In the genomic region with DNA sequence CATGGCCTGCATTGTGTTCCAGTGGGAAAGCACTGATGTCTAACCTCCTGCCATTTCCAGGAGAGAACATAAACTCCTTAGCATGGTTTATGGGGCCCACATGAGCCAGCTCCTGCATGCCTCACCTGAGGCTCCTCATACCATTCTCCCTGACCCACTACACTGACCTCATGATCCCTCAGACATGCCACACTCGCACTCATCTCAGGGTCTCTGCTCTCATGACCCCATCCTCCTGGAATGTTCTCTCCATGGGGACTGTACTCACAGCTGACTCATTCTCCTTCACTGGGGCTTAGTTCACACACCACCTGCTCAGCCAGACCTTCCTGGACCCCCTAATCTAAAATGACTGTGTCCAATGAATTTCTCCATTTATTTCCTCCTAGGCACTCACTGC, we compare ENCODE assay signal across 1 cellular context.
TF ChIP-seq lines count a peak whose summit lies in the region.

No MANE protein-coding gene starts in this region.

TF ChIP-seq in GM23338, 12 proteins besides CTCF, POLR2A, EP300 and RAD21:
- TF ChIP-seq, protein P1, sequence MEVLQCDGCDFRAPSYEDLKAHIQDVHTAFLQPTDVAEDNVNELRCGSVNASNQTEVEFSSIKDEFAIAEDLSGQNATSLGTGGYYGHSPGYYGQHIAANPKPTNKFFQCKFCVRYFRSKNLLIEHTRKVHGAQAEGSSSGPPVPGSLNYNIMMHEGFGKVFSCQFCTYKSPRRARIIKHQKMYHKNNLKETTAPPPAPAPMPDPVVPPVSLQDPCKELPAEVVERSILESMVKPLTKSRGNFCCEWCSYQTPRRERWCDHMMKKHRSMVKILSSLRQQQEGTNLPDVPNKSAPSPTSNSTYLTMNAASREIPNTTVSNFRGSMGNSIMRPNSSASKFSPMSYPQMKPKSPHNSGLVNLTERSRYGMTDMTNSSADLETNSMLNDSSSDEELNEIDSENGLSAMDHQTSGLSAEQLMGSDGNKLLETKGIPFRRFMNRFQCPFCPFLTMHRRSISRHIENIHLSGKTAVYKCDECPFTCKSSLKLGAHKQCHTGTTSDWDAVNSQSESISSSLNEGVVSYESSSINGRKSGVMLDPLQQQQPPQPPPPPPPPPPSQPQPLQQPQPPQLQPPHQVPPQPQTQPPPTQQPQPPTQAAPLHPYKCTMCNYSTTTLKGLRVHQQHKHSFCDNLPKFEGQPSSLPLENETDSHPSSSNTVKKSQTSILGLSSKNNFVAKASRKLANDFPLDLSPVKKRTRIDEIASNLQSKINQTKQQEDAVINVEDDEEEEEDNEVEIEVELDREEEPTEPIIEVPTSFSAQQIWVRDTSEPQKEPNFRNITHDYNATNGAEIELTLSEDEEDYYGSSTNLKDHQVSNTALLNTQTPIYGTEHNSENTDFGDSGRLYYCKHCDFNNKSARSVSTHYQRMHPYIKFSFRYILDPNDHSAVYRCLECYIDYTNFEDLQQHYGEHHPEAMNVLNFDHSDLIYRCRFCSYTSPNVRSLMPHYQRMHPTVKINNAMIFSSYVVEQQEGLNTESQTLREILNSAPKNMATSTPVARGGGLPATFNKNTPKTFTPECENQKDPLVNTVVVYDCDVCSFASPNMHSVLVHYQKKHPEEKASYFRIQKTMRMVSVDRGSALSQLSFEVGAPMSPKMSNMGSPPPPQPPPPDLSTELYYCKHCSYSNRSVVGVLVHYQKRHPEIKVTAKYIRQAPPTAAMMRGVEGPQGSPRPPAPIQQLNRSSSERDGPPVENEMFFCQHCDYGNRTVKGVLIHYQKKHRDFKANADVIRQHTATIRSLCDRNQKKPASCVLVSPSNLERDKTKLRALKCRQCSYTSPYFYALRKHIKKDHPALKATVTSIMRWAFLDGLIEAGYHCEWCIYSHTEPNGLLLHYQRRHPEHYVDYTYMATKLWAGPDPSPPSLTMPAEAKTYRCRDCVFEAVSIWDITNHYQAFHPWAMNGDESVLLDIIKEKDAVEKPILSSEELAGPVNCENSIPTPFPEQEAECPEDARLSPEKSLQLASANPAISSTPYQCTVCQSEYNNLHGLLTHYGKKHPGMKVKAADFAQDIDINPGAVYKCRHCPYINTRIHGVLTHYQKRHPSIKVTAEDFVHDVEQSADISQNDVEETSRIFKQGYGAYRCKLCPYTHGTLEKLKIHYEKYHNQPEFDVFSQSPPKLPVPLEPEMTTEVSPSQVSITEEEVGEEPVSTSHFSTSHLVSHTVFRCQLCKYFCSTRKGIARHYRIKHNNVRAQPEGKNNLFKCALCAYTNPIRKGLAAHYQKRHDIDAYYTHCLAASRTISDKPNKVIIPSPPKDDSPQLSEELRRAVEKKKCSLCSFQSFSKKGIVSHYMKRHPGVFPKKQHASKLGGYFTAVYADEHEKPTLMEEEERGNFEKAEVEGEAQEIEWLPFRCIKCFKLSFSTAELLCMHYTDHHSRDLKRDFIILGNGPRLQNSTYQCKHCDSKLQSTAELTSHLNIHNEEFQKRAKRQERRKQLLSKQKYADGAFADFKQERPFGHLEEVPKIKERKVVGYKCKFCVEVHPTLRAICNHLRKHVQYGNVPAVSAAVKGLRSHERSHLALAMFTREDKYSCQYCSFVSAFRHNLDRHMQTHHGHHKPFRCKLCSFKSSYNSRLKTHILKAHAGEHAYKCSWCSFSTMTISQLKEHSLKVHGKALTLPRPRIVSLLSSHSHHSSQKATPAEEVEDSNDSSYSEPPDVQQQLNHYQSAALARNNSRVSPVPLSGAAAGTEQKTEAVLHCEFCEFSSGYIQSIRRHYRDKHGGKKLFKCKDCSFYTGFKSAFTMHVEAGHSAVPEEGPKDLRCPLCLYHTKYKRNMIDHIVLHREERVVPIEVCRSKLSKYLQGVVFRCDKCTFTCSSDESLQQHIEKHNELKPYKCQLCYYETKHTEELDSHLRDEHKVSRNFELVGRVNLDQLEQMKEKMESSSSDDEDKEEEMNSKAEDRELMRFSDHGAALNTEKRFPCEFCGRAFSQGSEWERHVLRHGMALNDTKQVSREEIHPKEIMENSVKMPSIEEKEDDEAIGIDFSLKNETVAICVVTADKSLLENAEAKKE (CRISPR knock-in tag; IDR thresholded peaks at IDR 0.05), result no peak
- TF ChIP-seq, protein P2, sequence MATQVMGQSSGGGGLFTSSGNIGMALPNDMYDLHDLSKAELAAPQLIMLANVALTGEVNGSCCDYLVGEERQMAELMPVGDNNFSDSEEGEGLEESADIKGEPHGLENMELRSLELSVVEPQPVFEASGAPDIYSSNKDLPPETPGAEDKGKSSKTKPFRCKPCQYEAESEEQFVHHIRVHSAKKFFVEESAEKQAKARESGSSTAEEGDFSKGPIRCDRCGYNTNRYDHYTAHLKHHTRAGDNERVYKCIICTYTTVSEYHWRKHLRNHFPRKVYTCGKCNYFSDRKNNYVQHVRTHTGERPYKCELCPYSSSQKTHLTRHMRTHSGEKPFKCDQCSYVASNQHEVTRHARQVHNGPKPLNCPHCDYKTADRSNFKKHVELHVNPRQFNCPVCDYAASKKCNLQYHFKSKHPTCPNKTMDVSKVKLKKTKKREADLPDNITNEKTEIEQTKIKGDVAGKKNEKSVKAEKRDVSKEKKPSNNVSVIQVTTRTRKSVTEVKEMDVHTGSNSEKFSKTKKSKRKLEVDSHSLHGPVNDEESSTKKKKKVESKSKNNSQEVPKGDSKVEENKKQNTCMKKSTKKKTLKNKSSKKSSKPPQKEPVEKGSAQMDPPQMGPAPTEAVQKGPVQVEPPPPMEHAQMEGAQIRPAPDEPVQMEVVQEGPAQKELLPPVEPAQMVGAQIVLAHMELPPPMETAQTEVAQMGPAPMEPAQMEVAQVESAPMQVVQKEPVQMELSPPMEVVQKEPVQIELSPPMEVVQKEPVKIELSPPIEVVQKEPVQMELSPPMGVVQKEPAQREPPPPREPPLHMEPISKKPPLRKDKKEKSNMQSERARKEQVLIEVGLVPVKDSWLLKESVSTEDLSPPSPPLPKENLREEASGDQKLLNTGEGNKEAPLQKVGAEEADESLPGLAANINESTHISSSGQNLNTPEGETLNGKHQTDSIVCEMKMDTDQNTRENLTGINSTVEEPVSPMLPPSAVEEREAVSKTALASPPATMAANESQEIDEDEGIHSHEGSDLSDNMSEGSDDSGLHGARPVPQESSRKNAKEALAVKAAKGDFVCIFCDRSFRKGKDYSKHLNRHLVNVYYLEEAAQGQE (IDR thresholded peaks at IDR 0.05; ENCODE audit: unreplicated experiment), result no peak
- TF ChIP-seq JUNB (IDR thresholded peaks at IDR 0.05; ENCODE audit: unreplicated experiment), result no peak
- TF ChIP-seq ZNF331 (CRISPR knock-in tag; IDR thresholded peaks at IDR 0.05; ENCODE audit: low read depth), result no peak
